Comparison of ENCODE assay signal across 8 cellular contexts in genomic region chr5:123545506-123545905, GRCh38. TPM values are rescaled to one million over a fixed set of nuclear protein-coding genes. Genes with fewer than 3 reads are reported as not detected.
DNase-seq lines count a peak whose midpoint lies in the region; ATAC-seq and TF ChIP-seq lines count a peak whose summit lies in the region.

No MANE protein-coding gene starts in this region.

- POLR2A ChIA-PET in Caco-2 (lab: Charles Lee) = no interaction called here

- intact Hi-C loops in Caco-2 (cut with micrococcal nuclease; ENCODE audit: unreplicated experiment) = loop anchor here (1.0 kb wide), 1 partner anchor 122 kb away; the partner anchor contains the start of gene CEP120

- no peak overlapping the region for H3K27ac Mint-ChIP-seq in Caco-2 (ENCODE audit: unreplicated experiment)
- H3K27ac Mint-ChIP-seq in activated naive CD8-positive, alpha-beta T cell treated with anti-CD3 and anti-CD28 coated beads for 36 hours = no peak overlapping the region

- H3K4me1 ChIP-seq in Caco-2 = no peaks in the 10 kb centered on the region
- H3K4me1 ChIP-seq in lung (ENCODE audit: control insufficient read depth in 2 of 2, insufficient read depth in 2 of 2, low read length in 2 of 2) = peaks cover 0 to 7% of the 10 kb centered on the region in 2 donors

- peaks cover 7% of the 10 kb centered on the region for H3K4me1 Mint-ChIP-seq in Caco-2 (ENCODE audit: low read depth, unreplicated experiment)
- peaks cover 57% of the 10 kb centered on the region for H3K4me1 Mint-ChIP-seq in activated naive CD8-positive, alpha-beta T cell treated with anti-CD3 and anti-CD28 coated beads for 36 hours

- H3K36me3 ChIP-seq in Caco-2 (ENCODE audit: control insufficient read depth, insufficient read depth, low read length) (no peaks in the 10 kb centered on the region), lung (ENCODE audit: control insufficient read depth in 2 of 2, insufficient read depth in 2 of 2, low read length in 2 of 2) (no peaks in the 10 kb centered on the region)

- H3K9me3 Mint-ChIP-seq in Caco-2 (ENCODE audit: unreplicated experiment) = no peaks in the 10 kb centered on the region
- peaks cover 1% of the 10 kb centered on the region for H3K9me3 Mint-ChIP-seq in activated naive CD8-positive, alpha-beta T cell treated with anti-CD3 and anti-CD28 coated beads for 36 hours

- WGBS in lung, 2 donors = 87 to 93% methylated on average over 7 of the region's 7 CpGs

- H3K27me3 ChIP-seq in Caco-2 (replicated peaks; ENCODE audit: control insufficient read depth, insufficient read depth, low read length) (no peaks in the 10 kb centered on the region), lung (ENCODE audit: control insufficient read depth, insufficient read depth) (no peaks in the 10 kb centered on the region)

- no peak overlapping the region for H3K4me3 Mint-ChIP-seq in Caco-2 (ENCODE audit: unreplicated experiment)
- H3K4me3 Mint-ChIP-seq in activated naive CD8-positive, alpha-beta T cell treated with anti-CD3 and anti-CD28 coated beads for 36 hours = no peak overlapping the region

- BruUV-seq in Caco-2 (replicated peaks; lab: Mats Ljungman, UMichigan) = no TSS peak

- DNase-seq in Caco-2 (peak in 1 of 2 experiments; percentile 24), LoVo (ENCODE audit: low spot score) (peak; percentile 38), lung (ENCODE audit: low spot score) (no peak), omental fat pad (ENCODE audit: low spot score) (no peak), hippocampal formation (lab: John Stamatoyannopoulos, UW) (no peak), NCI-H510A treated with DMSO at 0.1 percent for 48 hours (lab: John Stamatoyannopoulos, UW) (no peak)
- DNase-seq in activated naive CD8-positive, alpha-beta T cell treated with anti-CD3 and anti-CD28 coated beads for 36 hours = peak; percentile 10

- TF ChIP-seq CTCF in Caco-2 (IDR thresholded peaks at IDR 0.05; ENCODE audit: insufficient read depth in 1 of 2, low read depth in 1 of 2, low read length in 1 of 2, severe bottlenecking in 1 of 2, unreplicated experiment in 1 of 2) (peak; percentile 42 to 50), lung (IDR thresholded peaks at IDR 0.05; ENCODE audit: control extremely low read depth, extremely low read depth) (peak; percentile 0), omental fat pad (IDR thresholded peaks at IDR 0.05) (no peak)

- H3K27me3 Mint-ChIP-seq in Caco-2 (ENCODE audit: insufficient read depth, unreplicated experiment) = no peaks in the 10 kb centered on the region
- H3K27me3 Mint-ChIP-seq in activated naive CD8-positive, alpha-beta T cell treated with anti-CD3 and anti-CD28 coated beads for 36 hours = no peaks in the 10 kb centered on the region

- no peak overlapping the region for H3K27ac ChIP-seq in lung (ENCODE audit: low read depth in 1 of 2, low read length in 1 of 2)

- no peak overlapping the region for H3K4me3 ChIP-seq in Caco-2 (ENCODE audit: low read depth, low read length)
- no peak overlapping the region for H3K4me3 ChIP-seq in lung

- ATAC-seq in lung (ENCODE audit: insufficient read depth, low FRiP score) (no peak), omental fat pad (ENCODE audit: low FRiP score) (no peak), HG03108 (IDR thresholded peaks at IDR 0.05; ENCODE audit: unreplicated experiment) (no peak)

- no peaks in the 10 kb centered on the region for H3K9me3 ChIP-seq in Caco-2
- H3K9me3 ChIP-seq in lung (ENCODE audit: control insufficient read depth in 2 of 2, insufficient read depth in 1 of 2, low read length in 1 of 2) = no peaks in the 10 kb centered on the region

- CTCF ChIA-PET in Caco-2 (lab: Charles Lee) = no interaction called here

- no peaks in the 10 kb centered on the region for H3K36me3 Mint-ChIP-seq in Caco-2 (ENCODE audit: insufficient read depth, unreplicated experiment)
- peaks cover 14% of the 10 kb centered on the region for H3K36me3 Mint-ChIP-seq in activated naive CD8-positive, alpha-beta T cell treated with anti-CD3 and anti-CD28 coated beads for 36 hours

RNA-seq across cellular contexts. Expression of gene CSNK1G3, which starts 33.5 kb away (rescaled TPM):
- total RNA-seq in Caco-2 (2022) (39.4 and 40.4 TPM in 2 replicates), lung (100 to 1,000 TPM in 1 of 2 donors, 10 to 100 TPM in 1; 31.2 to 106 TPM), omental fat pad (10 to 100 TPM; 40.0 to 57.1 (median 42.5) TPM)
- total RNA-seq in activated naive CD8-positive, alpha-beta T cell treated with anti-CD3 and anti-CD28 coated beads for 36 hours = 10 to 100 TPM; 29.9 to 32.8 TPM
- 10 to 100 TPM in 1 of 2 donors, 1 to 10 TPM in 1; 8.3 to 10.7 TPM for polyA plus RNA-seq in lung

Comparison
In these comparisons a context has a peak if more than half of its experiments do, and no peak if none do; other contexts are left out.
1. DNase-seq: peak in LoVo (single experiment) and activated naive CD8-positive, alpha-beta T cell treated with anti-CD3 and anti-CD28 coated beads for 36 hours (single experiment); none in lung (single experiment), omental fat pad (single experiment), hippocampal formation (0 of 2) and NCI-H510A treated with DMSO at 0.1 percent for 48 hours (single experiment).
2. CTCF ChIP-seq: peak in Caco-2 (2 of 2) and lung (single experiment); none in omental fat pad (0 of 3).